9 cellular contexts compared by ENCODE assay signal in the genomic region with DNA sequence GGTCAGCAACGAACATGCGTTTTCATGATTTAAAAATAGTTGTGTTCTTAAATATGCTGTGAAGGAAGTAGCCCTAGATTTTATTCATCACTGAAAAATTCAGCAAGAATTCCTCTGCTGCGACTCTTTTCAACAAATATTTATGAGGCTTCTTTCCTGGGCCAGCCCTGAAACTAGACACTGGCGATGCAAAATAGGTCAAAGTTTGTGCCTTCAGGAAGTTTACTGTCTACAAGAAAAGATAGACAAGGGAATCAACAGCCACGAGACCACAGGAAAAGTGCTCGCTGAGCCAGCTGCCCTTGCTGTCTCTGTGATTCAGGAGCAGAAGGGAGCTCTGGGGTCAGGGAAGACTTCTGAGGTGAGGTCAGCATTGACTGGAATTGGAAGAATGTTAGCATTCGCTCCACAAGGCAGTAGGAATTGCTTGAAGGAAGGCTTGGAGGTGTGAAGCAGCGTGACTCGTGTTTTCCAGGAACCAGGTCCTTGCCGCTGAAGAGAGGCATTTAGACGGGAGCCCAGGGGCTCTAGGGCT. TPM values are rescaled to one million over a fixed set of nuclear protein-coding genes. Genes with fewer than 3 reads are reported as not detected.
DNase-seq lines count a peak whose midpoint lies in the region; ATAC-seq and TF ChIP-seq lines count a peak whose summit lies in the region.
"Had no signal": no experiment of that assay in that cellular context is flagged by ENCODE, and none has a peak within 500 bp of the region (broad histone marks: within the 10 kb centered on the region; RNA-seq: fewer than 3 reads in every experiment).

No MANE protein-coding gene starts in this region.

- H3K27me3 Mint-ChIP-seq in dendritic cell treated with granulocyte-macrophage colony-stimulating factor and Interleukin-4, amounts not matched to agents 40 ng/mL and 50 ng/mL, for 4 days: no peaks in the 10 kb centered on the region
- H3K27me3 Mint-ChIP-seq in neural crest cell (ENCODE audit: low read depth): no peaks in the 10 kb centered on the region

- DNase-seq in G401 (ENCODE audit: low spot score): peak; percentile 39
- DNase-seq in PC-3: peak; percentile 73
- DNase-seq in neural crest cell (ENCODE audit: low read depth, low spot score): no peak
- no peak for DNase-seq in cerebellum (ENCODE audit: low spot score)
- no peak for DNase-seq in DMS53 (lab: John Stamatoyannopoulos, UW)
- DNase-seq in GM19238 (ENCODE audit: insufficient read length, low spot score): no peak
- DNase-seq in DMS114 treated with DMSO at 0.1 percent for 48 hours (lab: John Stamatoyannopoulos, UW; ENCODE audit: unreplicated experiment): no peak

- H3K9ac ChIP-seq in PC-3 (ENCODE audit: low read length): peak overlapping the region; percentile 98; the same call in 1 of the 2 replicates

- H3K9me3 ChIP-seq in PC-3 (ENCODE audit: low read length): no peaks in the 10 kb centered on the region
- H3K9me3 ChIP-seq: esophagus muscularis mucosa had no signal

- no peaks in the 10 kb centered on the region for H3K9me3 Mint-ChIP-seq in dendritic cell treated with granulocyte-macrophage colony-stimulating factor and Interleukin-4, amounts not matched to agents 40 ng/mL and 50 ng/mL, for 4 days
- H3K9me3 Mint-ChIP-seq in neural crest cell: no peaks in the 10 kb centered on the region

- H2AFZ ChIP-seq in PC-3 (ENCODE audit: low read length): 0 out of 2 replicates have a peak overlapping the region, but pooled peaks have one; percentile 1

- H3K36me3 ChIP-seq in PC-3 (ENCODE audit: low read depth, low read length): peaks cover 26% of the 10 kb centered on the region

- no peak overlapping the region for H3K4me3 Mint-ChIP-seq in dendritic cell treated with granulocyte-macrophage colony-stimulating factor and Interleukin-4, amounts not matched to agents 40 ng/mL and 50 ng/mL, for 4 days
- peak overlapping the region; percentile 100 for H3K4me3 Mint-ChIP-seq in neural crest cell

- POLR2A ChIA-PET in PC-3 (lab: Charles Lee; ENCODE audit: unreplicated experiment): no interaction called here

- no peaks in the 10 kb centered on the region for H3K27me3 ChIP-seq in PC-3 (ENCODE audit: low read length)
- H3K27me3 ChIP-seq: esophagus muscularis mucosa had no signal

- no peaks in the 10 kb centered on the region for H3K9me2 ChIP-seq in PC-3 (replicated peaks; ENCODE audit: low read length)

- ATAC-seq in PC-3: peak; percentile 11

- H3K4me2 ChIP-seq in PC-3 (ENCODE audit: low read length): peak overlapping the region; percentile 99

- peak overlapping the region; percentile 96 for H3K4me3 ChIP-seq in PC-3 (ENCODE audit: low read length)

- H3K4me1 Mint-ChIP-seq in dendritic cell treated with granulocyte-macrophage colony-stimulating factor and Interleukin-4, amounts not matched to agents 40 ng/mL and 50 ng/mL, for 4 days (ENCODE audit: low read depth): peaks cover 28% of the 10 kb centered on the region
- peaks cover 41% of the 10 kb centered on the region for H3K4me1 Mint-ChIP-seq in neural crest cell

- peaks cover 35% of the 10 kb centered on the region for H3K36me3 Mint-ChIP-seq in dendritic cell treated with granulocyte-macrophage colony-stimulating factor and Interleukin-4, amounts not matched to agents 40 ng/mL and 50 ng/mL, for 4 days (ENCODE audit: low read depth)
- peaks cover 14% of the 10 kb centered on the region for H3K36me3 Mint-ChIP-seq in neural crest cell (ENCODE audit: low read depth)

- in situ Hi-C loops in G401 (cut with HindIII; ENCODE audit: low sequenced_read_pairs): no loop called here

- BruUV-seq in PC-3 (replicated peaks; lab: Mats Ljungman, UMichigan): no TSS peak

- intact Hi-C loops in PC-3 (cut with micrococcal nuclease): no loop called here
- intact Hi-C loops in dendritic cell treated with granulocyte-macrophage colony-stimulating factor and Interleukin-4, amounts not matched to agents 40 ng/mL and 50 ng/mL, for 4 days (cut with micrococcal nuclease): no loop called here

- peaks cover 23% of the 10 kb centered on the region for H4K20me1 ChIP-seq in PC-3 (ENCODE audit: low read length)

- H3K79me2 ChIP-seq in PC-3 (ENCODE audit: low read length): peaks cover 39% of the 10 kb centered on the region

- peaks cover 27% of the 10 kb centered on the region for H3K4me1 ChIP-seq in PC-3 (ENCODE audit: insufficient read depth, low read length)

- H3F3A ChIP-seq in PC-3 (ENCODE audit: low read length, unreplicated experiment): no peaks in the 10 kb centered on the region

- CTCF ChIA-PET in PC-3 (lab: Charles Lee): no interaction called here

- H3K27ac Mint-ChIP-seq in dendritic cell treated with granulocyte-macrophage colony-stimulating factor and Interleukin-4, amounts not matched to agents 40 ng/mL and 50 ng/mL, for 4 days: peak overlapping the region; percentile 93
- no peak overlapping the region for H3K27ac Mint-ChIP-seq in neural crest cell (ENCODE audit: unreplicated experiment)

- H3K27ac ChIP-seq in PC-3 (ENCODE audit: low read length): peak overlapping the region; percentile 67

- TF ChIP-seq CTCF in PC-3 (conservative IDR thresholded peaks at IDR 0.05; ENCODE audit: low read depth, low read length): no peak
- TF ChIP-seq CTCF in neural crest cell (conservative IDR thresholded peaks at IDR 0.05): no peak

RNA-seq across cellular contexts. Expression of gene RPL26, which starts 1.9 kb away (rescaled TPM):
- total RNA-seq in G401 (2014; rRNA removed; shearing (Covaris generic)): 3,963 and 5,110 TPM in 2 replicates
- total RNA-seq in PC-3 (2014; rRNA removed): 1,030 and 1,369 TPM in 2 replicates
- 1,793 and 1,885 TPM in 2 replicates for total RNA-seq in neural crest cell
- total RNA-seq in cerebellum: 1,440 TPM

RNA-seq across cellular contexts. Expression of gene RNF222, which starts 12.8 kb away (rescaled TPM):
- total RNA-seq in G401 (2014; rRNA removed; shearing (Covaris generic)): 0.03 TPM in 1 of 2 replicates, not detected in the other
- total RNA-seq in PC-3 (2014; rRNA removed): 0.07 TPM in 1 of 2 replicates, not detected in the other
- not detected in 2 replicates for total RNA-seq in neural crest cell
- not detected for total RNA-seq in cerebellum

RNA-seq across cellular contexts. Expression of gene ODF4, which starts 45.2 kb away (rescaled TPM):
- total RNA-seq in G401 (2014; rRNA removed; shearing (Covaris generic)): not detected in 2 replicates
- total RNA-seq in PC-3 (2014; rRNA removed) (not detected in 2 replicates), neural crest cell (not detected in 2 replicates), cerebellum (not detected)
- total RNA-seq: esophagus muscularis mucosa had no signal

RNA-seq across cellular contexts. Expression of gene NDEL1, which starts 50.8 kb away (rescaled TPM):
- 22.3 and 33.4 TPM in 2 replicates for total RNA-seq in G401 (2014; rRNA removed; shearing (Covaris generic))
- total RNA-seq in PC-3 (2014; rRNA removed) (32.7 and 46.7 TPM in 2 replicates), neural crest cell (34.1 and 34.3 TPM in 2 replicates), cerebellum (36.8 TPM)

Comparison
In these comparisons a context has a peak if more than half of its experiments do, and no peak if none do; other contexts are left out.
1. DNase-seq: peak in G401 (single experiment) and PC-3 (single experiment); none in neural crest cell (single experiment), cerebellum (single experiment), DMS53 (single experiment), GM19238 (single experiment) and DMS114 treated with DMSO at 0.1 percent for 48 hours (single experiment).